ENCODE assay signal across 1 cellular context in the genomic region with DNA sequence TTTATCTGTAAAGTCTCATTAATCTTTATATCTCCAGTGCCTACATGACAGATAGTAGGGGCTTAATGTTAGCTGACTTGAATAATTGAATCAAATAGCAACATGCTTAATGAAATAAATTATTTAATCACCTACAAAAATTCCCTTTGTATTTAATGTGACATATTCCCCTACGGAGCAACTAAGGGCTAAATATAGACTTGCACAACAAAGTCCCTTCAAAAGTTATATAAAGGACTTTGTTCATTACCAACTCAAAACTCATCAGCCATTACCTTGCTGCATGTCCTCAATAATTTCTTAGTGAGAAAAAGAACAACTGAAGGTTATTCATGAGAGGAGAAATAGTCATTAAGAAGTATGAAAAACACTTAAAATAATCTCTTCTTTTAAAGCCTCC.
TF ChIP-seq lines count a peak whose summit lies in the region.

No MANE protein-coding gene starts in this region.

TF ChIP-seq in HCT116, 20 proteins besides CTCF, POLR2A, EP300 and RAD21 (continued from another document):
- TF ChIP-seq REST (IDR thresholded peaks at IDR 0.05; ENCODE audit: low read depth): no peak
- no peak for TF ChIP-seq TCF7L2 (IDR thresholded peaks at IDR 0.05; ENCODE audit: borderline replicate concordance, extremely low read depth, insufficient read depth, insufficient read length)
- TF ChIP-seq SIN3A (IDR thresholded peaks at IDR 0.05; ENCODE audit: low read depth): no peak
TF ChIP-seq in HCT116: peak in this region for 0.
